ENCODE assay signal across 1 cellular context in the genomic region with DNA sequence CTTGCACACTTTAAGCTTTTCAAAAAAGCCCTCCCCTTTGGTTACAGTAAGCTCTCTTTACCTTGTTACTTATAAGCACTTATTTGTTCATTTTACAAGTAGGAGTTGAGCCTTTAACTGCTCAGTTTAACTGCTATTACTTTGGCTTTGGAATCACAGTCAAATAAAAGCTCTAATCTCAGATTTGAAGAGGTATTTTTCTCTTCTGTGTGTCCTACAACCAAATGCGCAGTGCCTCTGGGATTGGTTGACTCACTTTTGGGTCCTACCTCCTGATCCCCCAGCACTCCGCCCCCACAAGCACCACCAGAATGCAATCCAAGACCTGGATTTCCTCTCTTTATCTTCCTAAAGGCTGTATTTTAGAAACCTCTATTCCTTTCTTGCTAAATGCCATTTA.
TF ChIP-seq lines count a peak whose summit lies in the region.

No MANE protein-coding gene starts in this region.

TF ChIP-seq in GM23338, 12 proteins besides CTCF, POLR2A, EP300 and RAD21 (continued from another document):
- TF ChIP-seq, protein P1, sequence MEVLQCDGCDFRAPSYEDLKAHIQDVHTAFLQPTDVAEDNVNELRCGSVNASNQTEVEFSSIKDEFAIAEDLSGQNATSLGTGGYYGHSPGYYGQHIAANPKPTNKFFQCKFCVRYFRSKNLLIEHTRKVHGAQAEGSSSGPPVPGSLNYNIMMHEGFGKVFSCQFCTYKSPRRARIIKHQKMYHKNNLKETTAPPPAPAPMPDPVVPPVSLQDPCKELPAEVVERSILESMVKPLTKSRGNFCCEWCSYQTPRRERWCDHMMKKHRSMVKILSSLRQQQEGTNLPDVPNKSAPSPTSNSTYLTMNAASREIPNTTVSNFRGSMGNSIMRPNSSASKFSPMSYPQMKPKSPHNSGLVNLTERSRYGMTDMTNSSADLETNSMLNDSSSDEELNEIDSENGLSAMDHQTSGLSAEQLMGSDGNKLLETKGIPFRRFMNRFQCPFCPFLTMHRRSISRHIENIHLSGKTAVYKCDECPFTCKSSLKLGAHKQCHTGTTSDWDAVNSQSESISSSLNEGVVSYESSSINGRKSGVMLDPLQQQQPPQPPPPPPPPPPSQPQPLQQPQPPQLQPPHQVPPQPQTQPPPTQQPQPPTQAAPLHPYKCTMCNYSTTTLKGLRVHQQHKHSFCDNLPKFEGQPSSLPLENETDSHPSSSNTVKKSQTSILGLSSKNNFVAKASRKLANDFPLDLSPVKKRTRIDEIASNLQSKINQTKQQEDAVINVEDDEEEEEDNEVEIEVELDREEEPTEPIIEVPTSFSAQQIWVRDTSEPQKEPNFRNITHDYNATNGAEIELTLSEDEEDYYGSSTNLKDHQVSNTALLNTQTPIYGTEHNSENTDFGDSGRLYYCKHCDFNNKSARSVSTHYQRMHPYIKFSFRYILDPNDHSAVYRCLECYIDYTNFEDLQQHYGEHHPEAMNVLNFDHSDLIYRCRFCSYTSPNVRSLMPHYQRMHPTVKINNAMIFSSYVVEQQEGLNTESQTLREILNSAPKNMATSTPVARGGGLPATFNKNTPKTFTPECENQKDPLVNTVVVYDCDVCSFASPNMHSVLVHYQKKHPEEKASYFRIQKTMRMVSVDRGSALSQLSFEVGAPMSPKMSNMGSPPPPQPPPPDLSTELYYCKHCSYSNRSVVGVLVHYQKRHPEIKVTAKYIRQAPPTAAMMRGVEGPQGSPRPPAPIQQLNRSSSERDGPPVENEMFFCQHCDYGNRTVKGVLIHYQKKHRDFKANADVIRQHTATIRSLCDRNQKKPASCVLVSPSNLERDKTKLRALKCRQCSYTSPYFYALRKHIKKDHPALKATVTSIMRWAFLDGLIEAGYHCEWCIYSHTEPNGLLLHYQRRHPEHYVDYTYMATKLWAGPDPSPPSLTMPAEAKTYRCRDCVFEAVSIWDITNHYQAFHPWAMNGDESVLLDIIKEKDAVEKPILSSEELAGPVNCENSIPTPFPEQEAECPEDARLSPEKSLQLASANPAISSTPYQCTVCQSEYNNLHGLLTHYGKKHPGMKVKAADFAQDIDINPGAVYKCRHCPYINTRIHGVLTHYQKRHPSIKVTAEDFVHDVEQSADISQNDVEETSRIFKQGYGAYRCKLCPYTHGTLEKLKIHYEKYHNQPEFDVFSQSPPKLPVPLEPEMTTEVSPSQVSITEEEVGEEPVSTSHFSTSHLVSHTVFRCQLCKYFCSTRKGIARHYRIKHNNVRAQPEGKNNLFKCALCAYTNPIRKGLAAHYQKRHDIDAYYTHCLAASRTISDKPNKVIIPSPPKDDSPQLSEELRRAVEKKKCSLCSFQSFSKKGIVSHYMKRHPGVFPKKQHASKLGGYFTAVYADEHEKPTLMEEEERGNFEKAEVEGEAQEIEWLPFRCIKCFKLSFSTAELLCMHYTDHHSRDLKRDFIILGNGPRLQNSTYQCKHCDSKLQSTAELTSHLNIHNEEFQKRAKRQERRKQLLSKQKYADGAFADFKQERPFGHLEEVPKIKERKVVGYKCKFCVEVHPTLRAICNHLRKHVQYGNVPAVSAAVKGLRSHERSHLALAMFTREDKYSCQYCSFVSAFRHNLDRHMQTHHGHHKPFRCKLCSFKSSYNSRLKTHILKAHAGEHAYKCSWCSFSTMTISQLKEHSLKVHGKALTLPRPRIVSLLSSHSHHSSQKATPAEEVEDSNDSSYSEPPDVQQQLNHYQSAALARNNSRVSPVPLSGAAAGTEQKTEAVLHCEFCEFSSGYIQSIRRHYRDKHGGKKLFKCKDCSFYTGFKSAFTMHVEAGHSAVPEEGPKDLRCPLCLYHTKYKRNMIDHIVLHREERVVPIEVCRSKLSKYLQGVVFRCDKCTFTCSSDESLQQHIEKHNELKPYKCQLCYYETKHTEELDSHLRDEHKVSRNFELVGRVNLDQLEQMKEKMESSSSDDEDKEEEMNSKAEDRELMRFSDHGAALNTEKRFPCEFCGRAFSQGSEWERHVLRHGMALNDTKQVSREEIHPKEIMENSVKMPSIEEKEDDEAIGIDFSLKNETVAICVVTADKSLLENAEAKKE (CRISPR knock-in tag; IDR thresholded peaks at IDR 0.05): no peak
- TF ChIP-seq, protein P2, sequence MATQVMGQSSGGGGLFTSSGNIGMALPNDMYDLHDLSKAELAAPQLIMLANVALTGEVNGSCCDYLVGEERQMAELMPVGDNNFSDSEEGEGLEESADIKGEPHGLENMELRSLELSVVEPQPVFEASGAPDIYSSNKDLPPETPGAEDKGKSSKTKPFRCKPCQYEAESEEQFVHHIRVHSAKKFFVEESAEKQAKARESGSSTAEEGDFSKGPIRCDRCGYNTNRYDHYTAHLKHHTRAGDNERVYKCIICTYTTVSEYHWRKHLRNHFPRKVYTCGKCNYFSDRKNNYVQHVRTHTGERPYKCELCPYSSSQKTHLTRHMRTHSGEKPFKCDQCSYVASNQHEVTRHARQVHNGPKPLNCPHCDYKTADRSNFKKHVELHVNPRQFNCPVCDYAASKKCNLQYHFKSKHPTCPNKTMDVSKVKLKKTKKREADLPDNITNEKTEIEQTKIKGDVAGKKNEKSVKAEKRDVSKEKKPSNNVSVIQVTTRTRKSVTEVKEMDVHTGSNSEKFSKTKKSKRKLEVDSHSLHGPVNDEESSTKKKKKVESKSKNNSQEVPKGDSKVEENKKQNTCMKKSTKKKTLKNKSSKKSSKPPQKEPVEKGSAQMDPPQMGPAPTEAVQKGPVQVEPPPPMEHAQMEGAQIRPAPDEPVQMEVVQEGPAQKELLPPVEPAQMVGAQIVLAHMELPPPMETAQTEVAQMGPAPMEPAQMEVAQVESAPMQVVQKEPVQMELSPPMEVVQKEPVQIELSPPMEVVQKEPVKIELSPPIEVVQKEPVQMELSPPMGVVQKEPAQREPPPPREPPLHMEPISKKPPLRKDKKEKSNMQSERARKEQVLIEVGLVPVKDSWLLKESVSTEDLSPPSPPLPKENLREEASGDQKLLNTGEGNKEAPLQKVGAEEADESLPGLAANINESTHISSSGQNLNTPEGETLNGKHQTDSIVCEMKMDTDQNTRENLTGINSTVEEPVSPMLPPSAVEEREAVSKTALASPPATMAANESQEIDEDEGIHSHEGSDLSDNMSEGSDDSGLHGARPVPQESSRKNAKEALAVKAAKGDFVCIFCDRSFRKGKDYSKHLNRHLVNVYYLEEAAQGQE (IDR thresholded peaks at IDR 0.05; ENCODE audit: unreplicated experiment): no peak
